ENCODE assay signal across 30 cellular contexts in the genomic region with DNA sequence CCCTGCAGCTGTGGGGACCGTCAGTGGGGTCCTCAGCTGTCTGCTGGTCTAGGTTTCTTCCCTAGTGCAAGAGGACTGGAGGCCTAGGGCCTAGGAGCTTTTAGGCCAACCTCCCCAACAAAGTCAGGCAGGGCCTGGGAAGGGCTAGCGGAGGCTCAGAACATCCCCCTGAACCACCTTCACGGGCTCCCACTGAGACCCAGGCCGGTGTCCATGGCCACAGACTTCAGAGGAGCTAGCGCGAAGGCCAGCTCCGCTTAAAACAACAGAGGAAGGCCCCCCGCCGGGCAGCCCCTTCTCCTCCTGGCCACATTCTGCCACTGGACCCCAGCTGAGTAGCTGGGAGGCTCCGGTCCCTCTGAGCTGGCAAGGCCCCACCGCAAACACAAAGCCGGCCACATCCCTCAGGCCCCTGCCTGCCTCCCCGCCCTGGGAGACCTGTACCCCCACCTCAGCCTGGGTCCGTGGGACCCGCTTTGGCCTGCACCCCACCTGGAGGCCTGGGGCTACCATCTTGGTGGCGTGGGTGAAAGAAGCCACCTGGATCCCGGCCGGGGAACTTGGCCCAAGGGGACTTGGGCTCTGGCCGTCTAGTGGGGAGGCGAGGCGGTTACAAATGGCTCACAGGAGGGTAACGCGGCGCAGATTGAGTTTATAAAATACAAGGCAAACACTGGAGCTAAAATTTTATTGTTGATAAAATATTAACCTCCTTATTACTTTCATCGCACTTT. TPM values are rescaled to one million over a fixed set of nuclear protein-coding genes. Genes with fewer than 3 reads are reported as not detected.
A peak's percentile ranks its signal among the peaks of the same experiment; 100 is the strongest.
DNase-seq lines count a peak whose midpoint lies in the region; ATAC-seq, FAIRE-seq and TF ChIP-seq lines count a peak whose summit lies in the region.
"Had no signal": no experiment of that assay in that cellular context is flagged by ENCODE, and none has a peak within 500 bp of the region (broad histone marks: within the 10 kb centered on the region; RNA-seq: fewer than 3 reads in every experiment).

No MANE protein-coding gene starts in this region.

- no peak overlapping the region for H3K4ac ChIP-seq in H1 (replicated peaks; ENCODE audit: insufficient read length, low read depth, low read length)

- peaks cover 76% of the 10 kb centered on the region for H3K27me3 Mint-ChIP-seq in CD4-positive, alpha-beta T cell
- H3K27me3 Mint-ChIP-seq in neural crest cell (ENCODE audit: low read depth), result peaks cover 94% of the 10 kb centered on the region

- no peak overlapping the region for H4K5ac ChIP-seq in H1 (ENCODE audit: insufficient read length, low read depth, low read length)

- H3K4me2 ChIP-seq in H1 (ENCODE audit: insufficient read depth in 1 of 2, low read depth in 2 of 2, low read length in 2 of 2), result peak overlapping the region; percentile 41 to 46; a peak in 3 of 4 replicates
- H3K4me2 ChIP-seq: BLaER1 had no signal

- H2BK15ac ChIP-seq in H1 (ENCODE audit: low read length), result peak overlapping the region; percentile 98

- intact Hi-C loops in CD4-positive, alpha-beta T cell (cut with DNase I, micrococcal nuclease), result loop anchor here in 1 of 2 experiments (2.0 kb wide), 1 partner anchor 186 kb away; no protein-coding TSS in a partner anchor

- H2AFZ ChIP-seq in H1 (ENCODE audit: low read length), result no peak overlapping the region

- no peak for TF ChIP-seq RAD21 in H1 (IDR thresholded peaks at IDR 0.05 in 1 of 2, conservative IDR thresholded peaks at IDR 0.05 in 1 of 2; ENCODE audit: low read depth in 2 of 2, low read length in 2 of 2)

- H3K27me3 ChIP-seq in CD4-positive, alpha-beta T cell (ENCODE audit: control insufficient read depth, insufficient read depth, low read length), result peaks cover 88% of the 10 kb centered on the region
- H3K27me3 ChIP-seq in HUES6 (ENCODE audit: control insufficient read depth, insufficient read depth, low read length) (peaks cover 95% of the 10 kb centered on the region), H1 (replicated peaks in 1 of 4; ENCODE audit: control insufficient read depth in 3 of 4, extremely low read depth in 1 of 4, insufficient read depth in 3 of 4, low read length in 3 of 4) (peaks cover 72 to 91% (median 82%) of the 10 kb centered on the region in 4 experiments)

- H3K4me3 Mint-ChIP-seq in CD4-positive, alpha-beta T cell, result peak overlapping the region; percentile 3
- H3K4me3 Mint-ChIP-seq in neural crest cell, result peak overlapping the region; percentile 64
- H3K4me3 Mint-ChIP-seq: activated CD4-positive, alpha-beta memory T cell treated with anti-CD3 and anti-CD28 coated beads, Interleukin-2, amount 10 ng/mL, durations not matched to agents 7 days and 5 days; activated T-helper 17 cell treated with anti-CD3 and anti-CD28 coated beads, Interleukin-2, amount 50 U/mL, for 72 hours; effector memory CD8-positive, alpha-beta T cell; T-cell had no signal

- no peak overlapping the region for H3K14ac ChIP-seq in H1 (ENCODE audit: insufficient read length)

- peak overlapping the region; percentile 44; the same call in 1 of the 2 replicates for H2BK5ac ChIP-seq in H1 (ENCODE audit: low read depth, low read length)

- no peak for ATAC-seq in CD4-positive, alpha-beta T cell (ENCODE audit: poor library complexity)
- ATAC-seq in GM19023 (IDR thresholded peaks at IDR 0.05; ENCODE audit: unreplicated experiment) (no peak), HG02623 (IDR thresholded peaks at IDR 0.05; ENCODE audit: unreplicated experiment) (no peak)
- ATAC-seq: activated CD4-positive, CD25-positive, alpha-beta regulatory T cell treated with anti-CD3 and anti-CD28 coated beads, Interleukin-2, amount 50 U/mL, for 24 hours; activated naive CD4-positive, alpha-beta T cell treated with anti-CD3 and anti-CD28 coated beads, Interleukin-2, amount 50 U/mL, for 72 hours; activated T-helper 17 cell treated with anti-CD3 and anti-CD28 coated beads, Interleukin-2, amount 50 U/mL, for 72 hours; effector memory CD8-positive, alpha-beta T cell; K562; T-cell had no signal

- no peak overlapping the region for H2BK120ac ChIP-seq in H1 (replicated peaks; ENCODE audit: low read depth, low read length)

- no peaks in the 10 kb centered on the region for H3K79me2 ChIP-seq in H1 (ENCODE audit: control insufficient read depth in 1 of 2, insufficient read depth in 2 of 2, low read length in 2 of 2)

- peaks cover 11% of the 10 kb centered on the region; the same call in 1 of the 2 replicates for H3K23me2 ChIP-seq in H1 (ENCODE audit: low read depth, low read length)

- peaks cover 25% of the 10 kb centered on the region for H3K4me1 Mint-ChIP-seq in CD4-positive, alpha-beta T cell (ENCODE audit: low read depth)
- H3K4me1 Mint-ChIP-seq in neural crest cell, result peaks cover 26% of the 10 kb centered on the region
- H3K4me1 Mint-ChIP-seq: activated CD4-positive, alpha-beta memory T cell treated with anti-CD3 and anti-CD28 coated beads, Interleukin-2, amount 10 ng/mL, durations not matched to agents 7 days and 5 days had no signal

- H3K36me3 ChIP-seq in HUES6 (ENCODE audit: control insufficient read depth, insufficient read depth, low read length) (no peaks in the 10 kb centered on the region), H1 (ENCODE audit: control insufficient read depth in 2 of 4, insufficient read depth in 4 of 4, low read length in 3 of 4) (no peaks in the 10 kb centered on the region; a peak in 1 of 8 replicates)
- H3K36me3 ChIP-seq: BLaER1, transverse colon had no signal

- no peak for DNase-seq in CD4-positive, alpha-beta T cell
- peak in 1 of 2 experiments; percentile 70 for DNase-seq in H1 (ENCODE audit: low read depth in 1 of 2, low spot score in 2 of 2)
- DNase-seq in neural crest cell (ENCODE audit: low read depth, low spot score), result no peak
- DNase-seq in NCI-H748 treated with DMSO at 0.1 percent for 48 hours (lab: John Stamatoyannopoulos, UW), result no peak
- DNase-seq in hippocampal formation (lab: John Stamatoyannopoulos, UW), result no peak
- DNase-seq: activated CD4-positive, alpha-beta memory T cell treated with anti-CD3 and anti-CD28 coated beads, Interleukin-2, amount 10 ng/mL, durations not matched to agents 7 days and 5 days; DMS79; effector memory CD8-positive, alpha-beta T cell; head of caudate nucleus; NCI-H1105 treated with DMSO at 0.1 percent for 48 hours; NCI-H2029; nucleus accumbens; T-cell; transverse colon had no signal

- no peak overlapping the region; the same call in 1 of the 2 replicates for H4K8ac ChIP-seq in H1 (ENCODE audit: extremely low read depth, insufficient read depth, low read length)

- no peak for TF ChIP-seq CTCF in CD4-positive, alpha-beta T cell (IDR thresholded peaks at IDR 0.05)
- no peak for TF ChIP-seq CTCF in H1 (IDR thresholded peaks at IDR 0.05; ENCODE audit: control extremely low read depth in 1 of 3, insufficient read depth in 1 of 3, low read depth in 1 of 3, low read length in 3 of 3)
- TF ChIP-seq CTCF in neural crest cell (conservative IDR thresholded peaks at IDR 0.05), result no peak

- H3K27ac Mint-ChIP-seq in CD4-positive, alpha-beta T cell, result no peak overlapping the region
- H3K27ac Mint-ChIP-seq in neural crest cell (ENCODE audit: unreplicated experiment), result no peak overlapping the region
- H3K27ac Mint-ChIP-seq: activated CD4-positive, alpha-beta memory T cell treated with anti-CD3 and anti-CD28 coated beads, Interleukin-2, amount 10 ng/mL, durations not matched to agents 7 days and 5 days; activated T-helper 17 cell treated with anti-CD3 and anti-CD28 coated beads, Interleukin-2, amount 50 U/mL, for 72 hours had no signal

- no peak for TF ChIP-seq POLR2A in H1 (IDR thresholded peaks at IDR 0.05; ENCODE audit: control extremely low read depth in 1 of 2, low read depth in 2 of 2, low read length in 2 of 2)

- H3K4me1 ChIP-seq in HUES6 (ENCODE audit: control insufficient read depth, insufficient read depth, low read length) (peaks cover 33% of the 10 kb centered on the region), H1 (replicated peaks in 1 of 4; ENCODE audit: control insufficient read depth in 3 of 4, insufficient read depth in 4 of 4, low read length in 3 of 4) (peaks cover 6 to 31% (median 25%) of the 10 kb centered on the region in 4 experiments)

- no peak for TF ChIP-seq EP300 in H1 (IDR thresholded peaks at IDR 0.05; ENCODE audit: borderline replicate concordance in 1 of 2, low read depth in 2 of 2, low read length in 2 of 2)

- CTCF ChIA-PET in CD4-positive, alpha-beta T cell (lab: Charles Lee), result interaction anchor here (1.2 kb wide), 1 partner anchor 14 kb away, joined by 3 read pairs; no protein-coding TSS in a partner anchor
- CTCF ChIA-PET in H1 (lab: Charles Lee; ENCODE audit: partially characterized antibody), result interaction anchor here (0.7 to 9.3 kb wide), 19 partner anchors 8 to 247 kb away, joined by 3 to 62 read pairs (median 6); no protein-coding TSS in a partner anchor

- no peak overlapping the region for H4K91ac ChIP-seq in H1 (replicated peaks; ENCODE audit: insufficient read length, low read length)

- H3K56ac ChIP-seq in H1 (replicated peaks; ENCODE audit: insufficient read length, low read depth, low read length), result no peak overlapping the region

- H3K36me3 Mint-ChIP-seq in CD4-positive, alpha-beta T cell (ENCODE audit: low read depth), result no peaks in the 10 kb centered on the region
- peaks cover 2% of the 10 kb centered on the region for H3K36me3 Mint-ChIP-seq in neural crest cell (ENCODE audit: low read depth)
- H3K36me3 Mint-ChIP-seq: T-cell had no signal

- H2BK12ac ChIP-seq in H1 (ENCODE audit: low read depth, low read length), result peak overlapping the region; percentile 95; the same call in 1 of the 2 replicates

- peak overlapping the region; percentile 86; the same call in 1 of the 2 replicates for H2AK5ac ChIP-seq in H1 (ENCODE audit: low read depth, low read length)

- peaks cover 11 to 12% of the 10 kb centered on the region in 2 experiments for H4K20me1 ChIP-seq in H1 (replicated peaks in 1 of 2; ENCODE audit: control insufficient read depth in 1 of 2, insufficient read depth in 2 of 2, low read length in 2 of 2)

- peak overlapping the region; percentile 71 for H3K18ac ChIP-seq in H1 (ENCODE audit: extremely low read depth, low read length)

- no peak overlapping the region for H3K27ac ChIP-seq in CD4-positive, alpha-beta T cell (ENCODE audit: low read depth, low read length)
- H3K27ac ChIP-seq in HUES6 (ENCODE audit: low read depth, low read length) (no peak overlapping the region), H1 (ENCODE audit: low read depth, low read length) (no peak overlapping the region)
- H3K27ac ChIP-seq: BLaER1, coronary artery, transverse colon had no signal

- H3K9ac ChIP-seq in HUES6 (ENCODE audit: low read length) (no peak overlapping the region), H1 (replicated peaks in 1 of 4; ENCODE audit: extremely low read depth in 1 of 4, low read depth in 3 of 4, low read length in 3 of 4) (no peak overlapping the region)
- H3K9ac ChIP-seq: BLaER1 had no signal

- POLR2A ChIA-PET in CD4-positive, alpha-beta T cell (lab: Charles Lee), result no interaction called here
- POLR2A ChIA-PET in H1 (lab: Charles Lee; ENCODE audit: partially characterized antibody), result interaction anchor here (0.9 to 6.1 kb wide), 4 partner anchors 8 to 191 kb away, joined by 3 to 76 read pairs (median 8); no protein-coding TSS in a partner anchor

- H3K9me3 Mint-ChIP-seq in CD4-positive, alpha-beta T cell, result no peaks in the 10 kb centered on the region
- no peaks in the 10 kb centered on the region for H3K9me3 Mint-ChIP-seq in neural crest cell
- H3K9me3 Mint-ChIP-seq: activated CD4-positive, alpha-beta memory T cell treated with anti-CD3 and anti-CD28 coated beads, Interleukin-2, amount 10 ng/mL, durations not matched to agents 7 days and 5 days; activated naive CD4-positive, alpha-beta T cell treated with anti-CD3 and anti-CD28 coated beads, Interleukin-2, amount 50 U/mL, for 72 hours; activated T-helper 17 cell treated with anti-CD3 and anti-CD28 coated beads, Interleukin-2, amount 50 U/mL, for 72 hours; effector memory CD8-positive, alpha-beta T cell; T-cell had no signal

- no peaks in the 10 kb centered on the region for H3K79me1 ChIP-seq in H1 (ENCODE audit: low read depth, low read length)

- H3K4me3 ChIP-seq in HUES6 (ENCODE audit: low read depth, low read length) (peak overlapping the region; percentile 32; the same call in 1 of the 2 replicates), H1 (ENCODE audit: extremely low read depth in 1 of 4, insufficient read depth in 2 of 4, low read depth in 3 of 4, low read length in 4 of 4) (peak overlapping the region in 1 of 4 experiments; percentile 25; a peak in 2 of 8 replicates)
- H3K4me3 ChIP-seq: BLaER1, coronary artery, K562, transverse colon had no signal

- no peaks in the 10 kb centered on the region for H3K9me3 ChIP-seq in CD4-positive, alpha-beta T cell (ENCODE audit: control insufficient read depth, low read length)
- H3K9me3 ChIP-seq in HUES6 (ENCODE audit: control insufficient read depth, insufficient read depth, low read depth, low read length) (no peaks in the 10 kb centered on the region), H1 (ENCODE audit: insufficient read depth in 2 of 2, low read depth in 1 of 2, low read length in 1 of 2) (no peaks in the 10 kb centered on the region; a peak in 1 of 4 replicates)
- H3K9me3 ChIP-seq: BLaER1, transverse colon had no signal

- WGBS in H1 (ENCODE audit: extremely low coverage in 1 of 2, insufficient coverage in 1 of 2, insufficient read length in 1 of 2, insufficient replicate concordance in 2 of 2, low coverage in 1 of 2, low lambda C conversion rate in 2 of 2, missing lambda C conversion rate in 1 of 2), 2 experiments, result 3% methylated on average over 24 of the region's 25 CpGs; no CpG with 5 or more reads in 1 of the 2 experiments

- FAIRE-seq in H1 (lab: Jason Lieb, UNC), result no peak
- FAIRE-seq: bronchial epithelial cell, K562 had no signal

- peak overlapping the region; percentile 72; the same call in 1 of the 2 replicates for H2BK20ac ChIP-seq in H1 (ENCODE audit: low read length)

- no peak overlapping the region for H3K23ac ChIP-seq in H1 (ENCODE audit: insufficient read length)

RNA-seq across cellular contexts. Expression of gene UNCX, which starts 5.4 kb away (rescaled TPM):
- not detected for total RNA-seq in CD4-positive, alpha-beta T cell
- not detected in 2 replicates for total RNA-seq in H1 (2021; fragmentation: NEBNext Ultra II Directional; extraction: Animal tissue kit (Norgen Biotek cat#: 25700))
- 0.03 TPM in 1 of 2 replicates, not detected in the other for polyA plus RNA-seq in H1 (2011; rRNA removed)
- polyA plus RNA-seq in H1 (2011; cell fraction: cytosol; rRNA removed), result not detected
- not detected for polyA plus RNA-seq in H1 (2011; cell fraction: nucleus; rRNA removed)
- polyA plus RNA-seq in H1 (2012, experiment 1 of 2), result not detected in 4 replicates
- not detected for polyA plus RNA-seq in H1 (2012, experiment 2 of 2)
- 0.02 TPM for polyA plus RNA-seq in H1 (2013, experiment 1 of 2)
- polyA plus RNA-seq in H1 (2013, experiment 2 of 2), result not detected
- not detected in 2 replicates for polyA minus RNA-seq in H1 (2011; rRNA and poly(A)+ RNA removed)
- polyA minus RNA-seq in H1 (2011; cell fraction: cytosol; rRNA and poly(A)+ RNA removed), result not detected
- polyA minus RNA-seq in H1 (2011; cell fraction: nucleus; rRNA and poly(A)+ RNA removed), result not detected
- total RNA-seq in neural crest cell, result 2.4 and 2.7 TPM in 2 replicates
- total RNA-seq: activated CD4-positive, alpha-beta memory T cell treated with anti-CD3 and anti-CD28 coated beads, Interleukin-2, amount 10 ng/mL, durations not matched to agents 7 days and 5 days; activated naive CD4-positive, alpha-beta T cell treated with anti-CD3 and anti-CD28 coated beads, Interleukin-2, amount 50 U/mL, for 72 hours; activated T-helper 17 cell treated with anti-CD3 and anti-CD28 coated beads, Interleukin-2, amount 50 U/mL, for 72 hours; bronchial epithelial cell; fibroblast of villous mesenchyme; K562; lung microvascular endothelial cell; M059J; pulmonary artery endothelial cell; skeletal muscle tissue; T-cell; transverse colon had no signal
- polyA plus RNA-seq: esophagus, K562 had no signal
